Comparison of ENCODE assay signal across 15 cellular contexts in the genomic region with DNA sequence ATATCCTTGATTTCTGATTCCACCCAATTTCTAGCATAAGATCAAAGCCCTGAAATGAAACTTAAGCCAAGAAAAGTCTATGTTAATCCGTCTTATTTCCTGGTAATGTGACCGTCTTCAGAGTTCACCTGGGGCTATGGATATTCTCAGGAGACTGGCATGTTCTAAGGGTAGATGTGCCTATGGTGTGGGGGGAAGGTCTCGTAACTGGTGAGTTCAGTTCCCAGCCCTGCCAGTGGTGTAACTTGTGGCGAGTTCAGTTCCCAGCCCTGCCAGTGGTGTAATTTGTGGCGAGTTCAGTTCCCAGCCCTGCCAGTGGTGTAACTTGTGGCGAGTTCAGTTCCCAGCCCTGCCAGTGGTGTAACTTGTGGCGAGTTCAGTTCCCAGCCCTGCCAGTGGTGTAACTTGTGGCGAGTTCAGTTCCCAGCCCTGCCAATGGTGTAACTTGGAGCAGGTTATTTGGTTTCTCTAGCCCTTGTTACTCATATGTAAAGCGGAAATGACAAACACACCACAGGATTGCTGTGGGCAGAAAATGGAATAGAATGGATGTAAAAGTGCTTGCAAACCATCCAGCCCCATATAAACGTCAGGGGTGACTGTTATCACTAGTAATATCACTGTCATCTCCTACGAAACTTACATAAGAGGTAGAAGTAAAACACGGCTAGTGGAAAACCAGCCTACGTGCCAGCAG. TPM values are rescaled to one million over a fixed set of nuclear protein-coding genes. Genes with fewer than 3 reads are reported as not detected.
DNase-seq lines count a peak whose midpoint lies in the region; ATAC-seq and TF ChIP-seq lines count a peak whose summit lies in the region.
"Had no signal": no experiment of that assay in that cellular context is flagged by ENCODE, and none has a peak within 500 bp of the region (broad histone marks: within the 10 kb centered on the region; RNA-seq: fewer than 3 reads in every experiment).

No MANE protein-coding gene starts in this region.

- in situ Hi-C loops in IMR-90 (cut with MboI; ENCODE audit: low sequenced_read_pairs) = no loop called here

- H2BK120ac ChIP-seq in IMR-90 (ENCODE audit: low read depth, low read length) = no peak overlapping the region

- H4K8ac ChIP-seq in IMR-90 (ENCODE audit: low read depth in 2 of 2, low read length in 2 of 2) = no peak overlapping the region

- H3K27ac Mint-ChIP-seq in activated CD4-positive, alpha-beta T cell treated with anti-CD3 and anti-CD28 coated beads for 36 hours = no peak overlapping the region
- peak overlapping the region; percentile 16 for H3K27ac Mint-ChIP-seq in activated T-helper 2 cell treated with anti-CD3 and anti-CD28 coated beads, Interferon-gamma antibody, Interleukin-2, Interleukin-4, amounts not matched to agents 10 μg/mL and 5 μg/mL and 100 μg/mL, durations not matched to agents 14 hours and 24 hours and 36 hours
- H3K27ac Mint-ChIP-seq: activated naive CD8-positive, alpha-beta T cell; memory B cell had no signal

- no peak overlapping the region for H3K4ac ChIP-seq in IMR-90 (ENCODE audit: low read depth, low read length)

- no peaks in the 10 kb centered on the region for H3K27me3 ChIP-seq in IMR-90 (ENCODE audit: control insufficient read depth, insufficient read depth, low read length)
- H3K27me3 ChIP-seq: hepatocyte had no signal

- no peaks in the 10 kb centered on the region for H3K9me3 Mint-ChIP-seq in activated CD4-positive, alpha-beta T cell treated with anti-CD3 and anti-CD28 coated beads for 36 hours (ENCODE audit: low read depth)
- H3K9me3 Mint-ChIP-seq in activated T-helper 2 cell treated with anti-CD3 and anti-CD28 coated beads, Interferon-gamma antibody, Interleukin-2, Interleukin-4, amounts not matched to agents 10 μg/mL and 5 μg/mL and 100 μg/mL, durations not matched to agents 14 hours and 24 hours and 36 hours = no peaks in the 10 kb centered on the region
- H3K9me3 Mint-ChIP-seq: memory B cell had no signal

- peaks cover 3 to 40% of the 10 kb centered on the region in 2 experiments; a peak in 3 of 4 replicates for H3K79me1 ChIP-seq in IMR-90 (ENCODE audit: low read depth in 1 of 2, low read length in 2 of 2)

- peaks cover 28% of the 10 kb centered on the region for H3K36me3 ChIP-seq in IMR-90 (ENCODE audit: control insufficient read depth, insufficient read depth, low read length)

- peak; percentile 27 for DNase-seq in activated CD4-positive, alpha-beta T cell treated with anti-CD3 and anti-CD28 coated beads for 36 hours
- no peak for DNase-seq in activated CD4-positive, alpha-beta T cell treated with anti-CD3 and anti-CD28 coated beads for 1 hour
- peak; percentile 83 for DNase-seq in IMR-90
- no peak for DNase-seq in activated T-helper 2 cell treated with anti-CD3 and anti-CD28 coated beads, Interferon-gamma antibody, Interleukin-2, Interleukin-4, amounts not matched to agents 10 μg/mL and 5 μg/mL and 100 μg/mL, durations not matched to agents 14 hours and 24 hours and 36 hours (ENCODE audit: low spot score)
- peak; percentile 39 for DNase-seq in myocyte (ENCODE audit: low read depth)
- DNase-seq in activated effector memory CD4-positive, alpha-beta T cell treated with anti-CD3 and anti-CD28 coated beads, Interleukin-2, amount 50 U/mL, for 16 hours = no peak
- DNase-seq in caudate nucleus (lab: John Stamatoyannopoulos, UW) = no peak
- DNase-seq in NCI-H2196 treated with DMSO at 0.1 percent for 48 hours (lab: John Stamatoyannopoulos, UW; ENCODE audit: unreplicated experiment) = no peak
- DNase-seq: activated CD4-positive, CD25-positive, alpha-beta regulatory T cell; NCI-H1105 treated with DMSO at 0.1 percent for 48 hours had no signal

- no peak overlapping the region for H4K5ac ChIP-seq in IMR-90 (ENCODE audit: low read depth, low read length)

- no peak overlapping the region for H3K4me3 ChIP-seq in IMR-90 (ENCODE audit: insufficient read depth, low read depth, low read length)
- H3K4me3 ChIP-seq: hepatocyte, thoracic aorta had no signal

- H3K56ac ChIP-seq in IMR-90 (ENCODE audit: extremely low read depth, insufficient read depth, low read length) = no peak overlapping the region

- H4K20me1 ChIP-seq in IMR-90 (ENCODE audit: insufficient read depth, low read length) = peaks cover 2% of the 10 kb centered on the region; the same call in 1 of the 2 replicates

- H3K9me1 ChIP-seq in IMR-90 (ENCODE audit: insufficient read depth, low read length) = 0 out of 2 replicates have a peak, but pooled peaks cover 4% of the 10 kb centered on the region

- H3K4me1 ChIP-seq in IMR-90 (ENCODE audit: control insufficient read depth, insufficient read depth, low read length) = no peaks in the 10 kb centered on the region

- H2BK15ac ChIP-seq in IMR-90 (ENCODE audit: low read depth, low read length) = no peak overlapping the region

- no peak overlapping the region for H3K14ac ChIP-seq in IMR-90 (replicated peaks; ENCODE audit: low read depth, low read length)

- no peaks in the 10 kb centered on the region for H3K27me3 Mint-ChIP-seq in activated CD4-positive, alpha-beta T cell treated with anti-CD3 and anti-CD28 coated beads for 36 hours
- H3K27me3 Mint-ChIP-seq in activated T-helper 2 cell treated with anti-CD3 and anti-CD28 coated beads, Interferon-gamma antibody, Interleukin-2, Interleukin-4, amounts not matched to agents 10 μg/mL and 5 μg/mL and 100 μg/mL, durations not matched to agents 14 hours and 24 hours and 36 hours (ENCODE audit: low read depth) = no peaks in the 10 kb centered on the region
- H3K27me3 Mint-ChIP-seq: activated naive CD8-positive, alpha-beta T cell; memory B cell had no signal

- POLR2A ChIA-PET in activated CD4-positive, alpha-beta T cell treated with anti-CD3 and anti-CD28 coated beads for 36 hours (lab: Charles Lee) = no interaction called here
- POLR2A ChIA-PET in IMR-90 (lab: Charles Lee; ENCODE audit: unreplicated experiment) = no interaction called here

- H2BK20ac ChIP-seq in IMR-90 (ENCODE audit: low read depth, low read length) = no peak overlapping the region

- no peak overlapping the region for H3K18ac ChIP-seq in IMR-90 (ENCODE audit: low read depth, low read length)

- H3K9ac ChIP-seq in IMR-90 (ENCODE audit: low read depth, low read length) = no peak overlapping the region

- ATAC-seq in activated CD4-positive, alpha-beta T cell treated with anti-CD3 and anti-CD28 coated beads for 36 hours = peak; percentile 65
- no peak for ATAC-seq in IMR-90 (ENCODE audit: low read depth)

- no peak overlapping the region for H2AFZ ChIP-seq in IMR-90 (replicated peaks; ENCODE audit: low read length, poor library complexity)
- H2AFZ ChIP-seq: hepatocyte had no signal

- TF ChIP-seq CTCF in IMR-90 (conservative IDR thresholded peaks at IDR 0.05; ENCODE audit: low read depth, low read length) = no peak

- no peak overlapping the region for H2AK5ac ChIP-seq in IMR-90 (ENCODE audit: low read depth, low read length)

- TF ChIP-seq RAD21 in IMR-90 (IDR thresholded peaks at IDR 0.05; ENCODE audit: low read length) = no peak

- H3K4me3 Mint-ChIP-seq in activated CD4-positive, alpha-beta T cell treated with anti-CD3 and anti-CD28 coated beads for 36 hours = no peak overlapping the region
- H3K4me3 Mint-ChIP-seq in activated T-helper 2 cell treated with anti-CD3 and anti-CD28 coated beads, Interferon-gamma antibody, Interleukin-2, Interleukin-4, amounts not matched to agents 10 μg/mL and 5 μg/mL and 100 μg/mL, durations not matched to agents 14 hours and 24 hours and 36 hours (ENCODE audit: low read depth) = no peak overlapping the region
- H3K4me3 Mint-ChIP-seq: activated naive CD8-positive, alpha-beta T cell; memory B cell had no signal

- intact Hi-C loops in activated CD4-positive, alpha-beta T cell treated with anti-CD3 and anti-CD28 coated beads for 36 hours (cut with DNase I, micrococcal nuclease) = no loop called here
- intact Hi-C loops in IMR-90 (cut with micrococcal nuclease) = no loop called here
- intact Hi-C loops in activated T-helper 2 cell treated with anti-CD3 and anti-CD28 coated beads, Interferon-gamma antibody, Interleukin-2, Interleukin-4, amounts not matched to agents 10 μg/mL and 5 μg/mL and 100 μg/mL, durations not matched to agents 14 hours and 24 hours and 36 hours (cut with micrococcal nuclease) = no loop called here

- no peak overlapping the region for H3K27ac ChIP-seq in IMR-90 (ENCODE audit: insufficient read depth, low read length)
- H3K27ac ChIP-seq in caudate nucleus (ENCODE audit: low read depth, low read length) = no peak overlapping the region
- H3K27ac ChIP-seq: 22Rv1, hepatocyte, thoracic aorta had no signal

- dilution Hi-C loops in IMR-90 (cut with HindIII; ENCODE audit: low sequenced_read_pairs, unreplicated experiment) = no loop called here

- H4K91ac ChIP-seq in IMR-90 (ENCODE audit: insufficient read depth, low read depth, low read length) = no peak overlapping the region

- no peaks in the 10 kb centered on the region for H3K9me3 ChIP-seq in IMR-90 (ENCODE audit: control insufficient read depth, insufficient read depth, low read length)
- H3K9me3 ChIP-seq: thoracic aorta had no signal

- no peak for TF ChIP-seq POLR2A in IMR-90 (IDR thresholded peaks at IDR 0.05; ENCODE audit: low read depth, low read length)

- H2AK9ac ChIP-seq in IMR-90 (replicated peaks; ENCODE audit: low read depth, low read length, poor library complexity) = no peak overlapping the region

- no peaks in the 10 kb centered on the region for H3K4me1 Mint-ChIP-seq in activated CD4-positive, alpha-beta T cell treated with anti-CD3 and anti-CD28 coated beads for 36 hours
- H3K4me1 Mint-ChIP-seq in activated T-helper 2 cell treated with anti-CD3 and anti-CD28 coated beads, Interferon-gamma antibody, Interleukin-2, Interleukin-4, amounts not matched to agents 10 μg/mL and 5 μg/mL and 100 μg/mL, durations not matched to agents 14 hours and 24 hours and 36 hours (ENCODE audit: low read depth) = no peaks in the 10 kb centered on the region

- no peak overlapping the region for H3K23ac ChIP-seq in IMR-90 (ENCODE audit: low read depth, low read length)

- H2BK5ac ChIP-seq in IMR-90 (ENCODE audit: low read depth, low read length, poor library complexity, severe bottlenecking) = no peak overlapping the region

- BruUV-seq in IMR-90 (replicated peaks; lab: Mats Ljungman, UMichigan) = no TSS peak

- no CpG with 5 or more reads among the region's 13 CpGs for WGBS in IMR-90 (ENCODE audit: extremely low coverage in 2 of 2, insufficient read length in 1 of 2), 2 experiments

- H3K4me2 ChIP-seq in IMR-90 (ENCODE audit: low read depth, low read length) = no peak overlapping the region
- H3K4me2 ChIP-seq: hepatocyte had no signal

- CTCF ChIA-PET in activated CD4-positive, alpha-beta T cell treated with anti-CD3 and anti-CD28 coated beads for 36 hours (lab: Charles Lee) = no interaction called here
- CTCF ChIA-PET in IMR-90 (lab: Yijun Ruan, JAX) = no interaction called here

- peaks cover 18% of the 10 kb centered on the region for H3K36me3 Mint-ChIP-seq in activated CD4-positive, alpha-beta T cell treated with anti-CD3 and anti-CD28 coated beads for 36 hours (ENCODE audit: low read depth)
- H3K36me3 Mint-ChIP-seq in activated T-helper 2 cell treated with anti-CD3 and anti-CD28 coated beads, Interferon-gamma antibody, Interleukin-2, Interleukin-4, amounts not matched to agents 10 μg/mL and 5 μg/mL and 100 μg/mL, durations not matched to agents 14 hours and 24 hours and 36 hours (ENCODE audit: low read depth) = peaks cover 50% of the 10 kb centered on the region

RNA-seq across cellular contexts. Expression of gene SLC51A, which starts 30.4 kb away (rescaled TPM):
- not detected for total RNA-seq in activated CD4-positive, alpha-beta T cell treated with anti-CD3 and anti-CD28 coated beads for 36 hours
- total RNA-seq in IMR-90 (2012; rRNA removed) (not detected in 2 replicates), myocyte (not detected in 2 replicates)
- polyA plus RNA-seq in IMR-90 (2012; rRNA removed) = not detected in 2 replicates
- not detected in 2 replicates for polyA plus RNA-seq in IMR-90 (2012; cell fraction: cytosol; rRNA removed)
- not detected in 2 replicates for polyA plus RNA-seq in IMR-90 (2012; cell fraction: nucleus; rRNA removed; ENCODE audit: low replicate concordance)
- total RNA-seq in activated T-helper 2 cell treated with anti-CD3 and anti-CD28 coated beads, Interferon-gamma antibody, Interleukin-2, Interleukin-4, amounts not matched to agents 10 μg/mL and 5 μg/mL and 100 μg/mL, durations not matched to agents 14 hours and 24 hours and 36 hours = not detected in 2 replicates
- polyA plus RNA-seq in myocyte (2012) = 8.3 TPM
- total RNA-seq: thoracic aorta had no signal

RNA-seq across cellular contexts. Expression of gene ZDHHC19, which starts 35.6 kb away (rescaled TPM):
- not detected for total RNA-seq in activated CD4-positive, alpha-beta T cell treated with anti-CD3 and anti-CD28 coated beads for 36 hours
- not detected in 2 replicates for total RNA-seq in IMR-90 (2012; rRNA removed)
- polyA plus RNA-seq in IMR-90 (2012; rRNA removed) = 0.09 TPM in 1 of 2 replicates, not detected in the other
- polyA plus RNA-seq in IMR-90 (2012; cell fraction: cytosol; rRNA removed) = not detected in 2 replicates
- 0.07 and 0.28 TPM in 2 replicates for polyA plus RNA-seq in IMR-90 (2012; cell fraction: nucleus; rRNA removed; ENCODE audit: low replicate concordance)
- total RNA-seq in activated T-helper 2 cell treated with anti-CD3 and anti-CD28 coated beads, Interferon-gamma antibody, Interleukin-2, Interleukin-4, amounts not matched to agents 10 μg/mL and 5 μg/mL and 100 μg/mL, durations not matched to agents 14 hours and 24 hours and 36 hours = not detected in 2 replicates
- not detected in 2 replicates for total RNA-seq in myocyte
- polyA plus RNA-seq in myocyte (2012) = not detected
- total RNA-seq: hepatocyte had no signal

RNA-seq across cellular contexts. Expression of gene PCYT1A, which starts 40.8 kb away (rescaled TPM):
- total RNA-seq in activated CD4-positive, alpha-beta T cell treated with anti-CD3 and anti-CD28 coated beads for 36 hours = 10 to 100 TPM; 41.8 to 47.1 TPM
- 124 and 127 TPM in 2 replicates for total RNA-seq in IMR-90 (2012; rRNA removed)
- polyA plus RNA-seq in IMR-90 (2012; rRNA removed) = 56.5 and 62.8 TPM in 2 replicates
- polyA plus RNA-seq in IMR-90 (2012; cell fraction: cytosol; rRNA removed) = 26.3 and 31.5 TPM in 2 replicates
- polyA plus RNA-seq in IMR-90 (2012; cell fraction: nucleus; rRNA removed; ENCODE audit: low replicate concordance) = 50.4 and 147 TPM in 2 replicates
- total RNA-seq in activated T-helper 2 cell treated with anti-CD3 and anti-CD28 coated beads, Interferon-gamma antibody, Interleukin-2, Interleukin-4, amounts not matched to agents 10 μg/mL and 5 μg/mL and 100 μg/mL, durations not matched to agents 14 hours and 24 hours and 36 hours = 49.2 and 53.7 TPM in 2 replicates
- 66.2 and 83.6 TPM in 2 replicates for total RNA-seq in myocyte
- polyA plus RNA-seq in myocyte (2012) = 50.5 TPM

Comparison
In these comparisons a context has a peak if more than half of its experiments do, and no peak if none do; other contexts are left out.
1. DNase-seq: peak in activated CD4-positive, alpha-beta T cell treated with anti-CD3 and anti-CD28 coated beads for 36 hours (single experiment), IMR-90 (single experiment) and myocyte (single experiment); none in activated CD4-positive, alpha-beta T cell treated with anti-CD3 and anti-CD28 coated beads for 1 hour (single experiment), activated T-helper 2 cell treated with anti-CD3 and anti-CD28 coated beads, Interferon-gamma antibody, Interleukin-2, Interleukin-4, amounts not matched to agents 10 μg/mL and 5 μg/mL and 100 μg/mL, durations not matched to agents 14 hours and 24 hours and 36 hours (single experiment), activated effector memory CD4-positive, alpha-beta T cell treated with anti-CD3 and anti-CD28 coated beads, Interleukin-2, amount 50 U/mL, for 16 hours (single experiment), caudate nucleus (0 of 61) and NCI-H2196 treated with DMSO at 0.1 percent for 48 hours (single experiment).